24 cellular contexts compared by ENCODE assay signal in genomic region chr1:113048064-113048463, GRCh38.
"Had no signal": no experiment of that assay in that cellular context is flagged by ENCODE, and none has a peak within 500 bp of the region (broad histone marks: within the 10 kb centered on the region; RNA-seq: fewer than 3 reads in every experiment).

No MANE protein-coding gene starts in this region.

- ATAC-seq: activated CD4-positive, alpha-beta T cell treated with anti-CD3 and anti-CD28 coated beads for 36 hours; esophagus mucosa; heart right ventricle; T-cell had no signal

- H3K4me3 Mint-ChIP-seq: activated CD4-positive, alpha-beta T cell treated with anti-CD3 and anti-CD28 coated beads for 36 hours; activated naive CD4-positive, alpha-beta T cell treated with anti-CD3 and anti-CD28 coated beads for 36 hours; activated T-helper 1 cell treated with anti-CD3 and anti-CD28 coated beads, Interleukin-12 subunit alpha, Interleukin-12 subunit beta, Interleukin-2, Interleukin-4 antibody, amounts not matched to agents 30 ng/mL and 10 ng/mL and 1 ng/mL, durations not matched to agents 14 hours and 24 hours and 36 hours; endodermal cell; neural crest cell; T-helper 2 cell treated with Interferon-gamma antibody and Interleukin-4, amounts not matched to agents 5 μg/mL and 100 μg/mL, for 36 hours had no signal

- H3K9me3 Mint-ChIP-seq: activated naive CD4-positive, alpha-beta T cell treated with anti-CD3 and anti-CD28 coated beads for 36 hours; activated T-helper 1 cell treated with anti-CD3 and anti-CD28 coated beads, Interleukin-12 subunit alpha, Interleukin-12 subunit beta, Interleukin-2, Interleukin-4 antibody, amounts not matched to agents 30 ng/mL and 10 ng/mL and 1 ng/mL, durations not matched to agents 14 hours and 24 hours and 36 hours; endodermal cell; neural crest cell; T-cell; T-helper 2 cell treated with Interferon-gamma antibody and Interleukin-4, amounts not matched to agents 5 μg/mL and 100 μg/mL, for 36 hours had no signal

- H3K36me3 Mint-ChIP-seq: T-cell had no signal

- DNase-seq: activated CD4-positive, alpha-beta T cell treated with anti-CD3 and anti-CD28 coated beads for 36 hours; activated CD4-positive, alpha-beta T cell treated with anti-CD3 and anti-CD28 coated beads, Interleukin-2, amount 50 U/mL, for 4 hours; activated CD4-positive, CD25-positive, alpha-beta regulatory T cell; activated CD8-positive, alpha-beta memory T cell treated with anti-CD3 and anti-CD28 coated beads for 24 hours; activated CD8-positive, alpha-beta memory T cell treated with anti-CD3 and anti-CD28 coated beads, Interleukin-2, amount 50 U/mL, for 4 hours; activated effector memory CD4-positive, alpha-beta T cell treated with anti-CD3 and anti-CD28 coated beads, Interleukin-2, amount 50 U/mL, for 16 hours; activated naive CD4-positive, alpha-beta T cell treated with anti-CD3 and anti-CD28 coated beads for 36 hours; activated T-cell treated with anti-CD3 and anti-CD28 coated beads, Interleukin-2, amount 50 U/mL, for 1 hour; amniotic stem cell; brain microvascular endothelial cell; endodermal cell; foreskin fibroblast; heart right ventricle; left ventricle myocardium inferior; nucleus accumbens; stimulated activated CD4-positive, alpha-beta T cell treated with anti-CD3 and anti-CD28 coated beads, Interleukin-2, amount 100 ng/mL, for 48 hours; stimulated activated naive CD4-positive, alpha-beta T cell treated with Interleukin-2 at 50 U/mL for 16 hours; T-cell; testis; trophoblast cell had no signal

- H3K27ac Mint-ChIP-seq: activated CD4-positive, alpha-beta T cell treated with anti-CD3 and anti-CD28 coated beads for 36 hours; activated naive CD4-positive, alpha-beta T cell treated with anti-CD3 and anti-CD28 coated beads for 36 hours; activated T-helper 1 cell treated with anti-CD3 and anti-CD28 coated beads, Interleukin-12 subunit alpha, Interleukin-12 subunit beta, Interleukin-2, Interleukin-4 antibody, amounts not matched to agents 30 ng/mL and 10 ng/mL and 1 ng/mL, durations not matched to agents 14 hours and 24 hours and 36 hours; endodermal cell; T-helper 2 cell treated with Interferon-gamma antibody and Interleukin-4, amounts not matched to agents 5 μg/mL and 100 μg/mL, for 36 hours had no signal
